Comparison of ENCODE assay signal across 4 cellular contexts in the genomic region with DNA sequence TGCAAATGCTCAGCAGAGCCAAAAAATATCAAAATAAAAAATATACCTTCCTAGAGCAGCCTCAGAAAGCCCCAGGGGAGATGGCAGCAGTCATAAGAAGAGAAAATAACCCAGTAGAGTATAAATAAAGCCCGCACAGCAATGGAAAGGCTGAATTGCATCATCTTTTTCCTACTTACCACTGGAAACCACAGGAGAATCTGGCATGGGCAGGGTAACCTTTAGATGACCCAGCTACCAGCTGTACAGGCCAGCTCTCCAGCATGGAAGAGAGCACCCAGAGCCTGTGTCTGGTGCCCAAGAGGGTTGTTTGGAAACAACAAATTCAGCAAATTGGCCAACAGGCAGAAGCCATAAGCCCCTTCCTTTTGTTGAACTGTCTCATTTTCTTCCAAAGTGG.
TF ChIP-seq lines count a peak whose summit lies in the region.

No MANE protein-coding gene starts in this region.

TF ChIP-seq in liver, 16 proteins besides CTCF, POLR2A, EP300 and RAD21 (continues in another document):
- TF ChIP-seq, protein P1, sequence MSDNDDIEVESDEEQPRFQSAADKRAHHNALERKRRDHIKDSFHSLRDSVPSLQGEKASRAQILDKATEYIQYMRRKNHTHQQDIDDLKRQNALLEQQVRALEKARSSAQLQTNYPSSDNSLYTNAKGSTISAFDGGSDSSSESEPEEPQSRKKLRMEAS (IDR thresholded peaks at IDR 0.05) = peak; percentile 23
- TF ChIP-seq, protein P2, sequence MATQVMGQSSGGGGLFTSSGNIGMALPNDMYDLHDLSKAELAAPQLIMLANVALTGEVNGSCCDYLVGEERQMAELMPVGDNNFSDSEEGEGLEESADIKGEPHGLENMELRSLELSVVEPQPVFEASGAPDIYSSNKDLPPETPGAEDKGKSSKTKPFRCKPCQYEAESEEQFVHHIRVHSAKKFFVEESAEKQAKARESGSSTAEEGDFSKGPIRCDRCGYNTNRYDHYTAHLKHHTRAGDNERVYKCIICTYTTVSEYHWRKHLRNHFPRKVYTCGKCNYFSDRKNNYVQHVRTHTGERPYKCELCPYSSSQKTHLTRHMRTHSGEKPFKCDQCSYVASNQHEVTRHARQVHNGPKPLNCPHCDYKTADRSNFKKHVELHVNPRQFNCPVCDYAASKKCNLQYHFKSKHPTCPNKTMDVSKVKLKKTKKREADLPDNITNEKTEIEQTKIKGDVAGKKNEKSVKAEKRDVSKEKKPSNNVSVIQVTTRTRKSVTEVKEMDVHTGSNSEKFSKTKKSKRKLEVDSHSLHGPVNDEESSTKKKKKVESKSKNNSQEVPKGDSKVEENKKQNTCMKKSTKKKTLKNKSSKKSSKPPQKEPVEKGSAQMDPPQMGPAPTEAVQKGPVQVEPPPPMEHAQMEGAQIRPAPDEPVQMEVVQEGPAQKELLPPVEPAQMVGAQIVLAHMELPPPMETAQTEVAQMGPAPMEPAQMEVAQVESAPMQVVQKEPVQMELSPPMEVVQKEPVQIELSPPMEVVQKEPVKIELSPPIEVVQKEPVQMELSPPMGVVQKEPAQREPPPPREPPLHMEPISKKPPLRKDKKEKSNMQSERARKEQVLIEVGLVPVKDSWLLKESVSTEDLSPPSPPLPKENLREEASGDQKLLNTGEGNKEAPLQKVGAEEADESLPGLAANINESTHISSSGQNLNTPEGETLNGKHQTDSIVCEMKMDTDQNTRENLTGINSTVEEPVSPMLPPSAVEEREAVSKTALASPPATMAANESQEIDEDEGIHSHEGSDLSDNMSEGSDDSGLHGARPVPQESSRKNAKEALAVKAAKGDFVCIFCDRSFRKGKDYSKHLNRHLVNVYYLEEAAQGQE (IDR thresholded peaks at IDR 0.05) = peak; percentile 80
- peak; percentile 55 for TF ChIP-seq SP1 (IDR thresholded peaks at IDR 0.05)
- TF ChIP-seq, protein P3, sequence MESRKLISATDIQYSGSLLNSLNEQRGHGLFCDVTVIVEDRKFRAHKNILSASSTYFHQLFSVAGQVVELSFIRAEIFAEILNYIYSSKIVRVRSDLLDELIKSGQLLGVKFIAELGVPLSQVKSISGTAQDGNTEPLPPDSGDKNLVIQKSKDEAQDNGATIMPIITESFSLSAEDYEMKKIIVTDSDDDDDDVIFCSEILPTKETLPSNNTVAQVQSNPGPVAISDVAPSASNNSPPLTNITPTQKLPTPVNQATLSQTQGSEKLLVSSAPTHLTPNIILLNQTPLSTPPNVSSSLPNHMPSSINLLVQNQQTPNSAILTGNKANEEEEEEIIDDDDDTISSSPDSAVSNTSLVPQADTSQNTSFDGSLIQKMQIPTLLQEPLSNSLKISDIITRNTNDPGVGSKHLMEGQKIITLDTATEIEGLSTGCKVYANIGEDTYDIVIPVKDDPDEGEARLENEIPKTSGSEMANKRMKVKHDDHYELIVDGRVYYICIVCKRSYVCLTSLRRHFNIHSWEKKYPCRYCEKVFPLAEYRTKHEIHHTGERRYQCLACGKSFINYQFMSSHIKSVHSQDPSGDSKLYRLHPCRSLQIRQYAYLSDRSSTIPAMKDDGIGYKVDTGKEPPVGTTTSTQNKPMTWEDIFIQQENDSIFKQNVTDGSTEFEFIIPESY (IDR thresholded peaks at IDR 0.05) = no peak
- TF ChIP-seq HNF4A (conservative IDR thresholded peaks at IDR 0.05) = peak; percentile 42 to 47

TF ChIP-seq in HepG2, 621 proteins besides CTCF, POLR2A, EP300 and RAD21 (continued from another document and continues in another):
- TF ChIP-seq ADNP (CRISPR knock-in tag; IDR thresholded peaks at IDR 0.05) = no peak
- no peak for TF ChIP-seq GATAD1 (CRISPR knock-in tag; IDR thresholded peaks at IDR 0.05)
- no peak for TF ChIP-seq ZSCAN30 (CRISPR knock-in tag; IDR thresholded peaks at IDR 0.05)
- TF ChIP-seq TSC22D2 (CRISPR knock-in tag; IDR thresholded peaks at IDR 0.05; ENCODE audit: borderline replicate concordance) = no peak
- no peak for TF ChIP-seq U2AF2 (IDR thresholded peaks at IDR 0.05; ENCODE audit: low read depth, low read length)
- TF ChIP-seq KMT2A (CRISPR knock-in tag; IDR thresholded peaks at IDR 0.05) = no peak
- TF ChIP-seq, protein P4, sequence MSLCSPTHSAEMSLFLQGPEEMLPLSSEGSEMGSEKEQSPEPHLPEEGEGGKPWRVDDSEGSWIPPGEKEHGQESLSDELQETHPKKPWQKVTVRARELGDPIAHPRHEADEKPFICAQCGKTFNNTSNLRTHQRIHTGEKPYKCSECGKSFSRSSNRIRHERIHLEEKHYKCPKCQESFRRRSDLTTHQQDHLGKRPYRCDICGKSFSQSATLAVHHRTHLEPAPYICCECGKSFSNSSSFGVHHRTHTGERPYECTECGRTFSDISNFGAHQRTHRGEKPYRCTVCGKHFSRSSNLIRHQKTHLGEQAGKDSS (CRISPR knock-in tag; IDR thresholded peaks at IDR 0.05; ENCODE audit: borderline replicate concordance, low read depth) = no peak
- TF ChIP-seq, protein P5, sequence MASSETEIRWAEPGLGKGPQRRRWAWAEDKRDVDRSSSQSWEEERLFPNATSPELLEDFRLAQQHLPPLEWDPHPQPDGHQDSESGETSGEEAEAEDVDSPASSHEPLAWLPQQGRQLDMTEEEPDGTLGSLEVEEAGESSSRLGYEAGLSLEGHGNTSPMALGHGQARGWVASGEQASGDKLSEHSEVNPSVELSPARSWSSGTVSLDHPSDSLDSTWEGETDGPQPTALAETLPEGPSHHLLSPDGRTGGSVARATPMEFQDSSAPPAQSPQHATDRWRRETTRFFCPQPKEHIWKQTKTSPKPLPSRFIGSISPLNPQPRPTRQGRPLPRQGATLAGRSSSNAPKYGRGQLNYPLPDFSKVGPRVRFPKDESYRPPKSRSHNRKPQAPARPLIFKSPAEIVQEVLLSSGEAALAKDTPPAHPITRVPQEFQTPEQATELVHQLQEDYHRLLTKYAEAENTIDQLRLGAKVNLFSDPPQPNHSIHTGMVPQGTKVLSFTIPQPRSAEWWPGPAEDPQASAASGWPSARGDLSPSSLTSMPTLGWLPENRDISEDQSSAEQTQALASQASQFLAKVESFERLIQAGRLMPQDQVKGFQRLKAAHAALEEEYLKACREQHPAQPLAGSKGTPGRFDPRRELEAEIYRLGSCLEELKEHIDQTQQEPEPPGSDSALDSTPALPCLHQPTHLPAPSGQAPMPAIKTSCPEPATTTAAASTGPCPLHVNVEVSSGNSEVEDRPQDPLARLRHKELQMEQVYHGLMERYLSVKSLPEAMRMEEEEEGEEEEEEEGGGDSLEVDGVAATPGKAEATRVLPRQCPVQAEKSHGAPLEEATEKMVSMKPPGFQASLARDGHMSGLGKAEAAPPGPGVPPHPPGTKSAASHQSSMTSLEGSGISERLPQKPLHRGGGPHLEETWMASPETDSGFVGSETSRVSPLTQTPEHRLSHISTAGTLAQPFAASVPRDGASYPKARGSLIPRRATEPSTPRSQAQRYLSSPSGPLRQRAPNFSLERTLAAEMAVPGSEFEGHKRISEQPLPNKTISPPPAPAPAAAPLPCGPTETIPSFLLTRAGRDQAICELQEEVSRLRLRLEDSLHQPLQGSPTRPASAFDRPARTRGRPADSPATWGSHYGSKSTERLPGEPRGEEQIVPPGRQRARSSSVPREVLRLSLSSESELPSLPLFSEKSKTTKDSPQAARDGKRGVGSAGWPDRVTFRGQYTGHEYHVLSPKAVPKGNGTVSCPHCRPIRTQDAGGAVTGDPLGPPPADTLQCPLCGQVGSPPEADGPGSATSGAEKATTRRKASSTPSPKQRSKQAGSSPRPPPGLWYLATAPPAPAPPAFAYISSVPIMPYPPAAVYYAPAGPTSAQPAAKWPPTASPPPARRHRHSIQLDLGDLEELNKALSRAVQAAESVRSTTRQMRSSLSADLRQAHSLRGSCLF (CRISPR knock-in tag; IDR thresholded peaks at IDR 0.05; ENCODE audit: borderline replicate concordance) = no peak
- no peak for TF ChIP-seq CCDC6 (CRISPR knock-in tag; IDR thresholded peaks at IDR 0.05)

TF ChIP-seq in HEK293, 187 proteins besides CTCF, POLR2A, EP300 and RAD21 (continued from another document):
- peak; percentile 31; the same call in 1 of the 2 replicates for TF ChIP-seq ZNF335 (tag by site-specific recombination; conservative IDR thresholded peaks at IDR 0.05)
- no peak for TF ChIP-seq ZNF121 (tag by site-specific recombination; IDR thresholded peaks at IDR 0.05)

TF ChIP-seq in K562, 482 proteins besides CTCF, POLR2A, EP300 and RAD21 (continued from another document):
- no peak for TF ChIP-seq BCL6 (CRISPR knock-in tag; IDR thresholded peaks at IDR 0.05)
- TF ChIP-seq, protein P6, sequence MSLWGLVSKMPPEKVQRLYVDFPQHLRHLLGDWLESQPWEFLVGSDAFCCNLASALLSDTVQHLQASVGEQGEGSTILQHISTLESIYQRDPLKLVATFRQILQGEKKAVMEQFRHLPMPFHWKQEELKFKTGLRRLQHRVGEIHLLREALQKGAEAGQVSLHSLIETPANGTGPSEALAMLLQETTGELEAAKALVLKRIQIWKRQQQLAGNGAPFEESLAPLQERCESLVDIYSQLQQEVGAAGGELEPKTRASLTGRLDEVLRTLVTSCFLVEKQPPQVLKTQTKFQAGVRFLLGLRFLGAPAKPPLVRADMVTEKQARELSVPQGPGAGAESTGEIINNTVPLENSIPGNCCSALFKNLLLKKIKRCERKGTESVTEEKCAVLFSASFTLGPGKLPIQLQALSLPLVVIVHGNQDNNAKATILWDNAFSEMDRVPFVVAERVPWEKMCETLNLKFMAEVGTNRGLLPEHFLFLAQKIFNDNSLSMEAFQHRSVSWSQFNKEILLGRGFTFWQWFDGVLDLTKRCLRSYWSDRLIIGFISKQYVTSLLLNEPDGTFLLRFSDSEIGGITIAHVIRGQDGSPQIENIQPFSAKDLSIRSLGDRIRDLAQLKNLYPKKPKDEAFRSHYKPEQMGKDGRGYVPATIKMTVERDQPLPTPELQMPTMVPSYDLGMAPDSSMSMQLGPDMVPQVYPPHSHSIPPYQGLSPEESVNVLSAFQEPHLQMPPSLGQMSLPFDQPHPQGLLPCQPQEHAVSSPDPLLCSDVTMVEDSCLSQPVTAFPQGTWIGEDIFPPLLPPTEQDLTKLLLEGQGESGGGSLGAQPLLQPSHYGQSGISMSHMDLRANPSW (CRISPR knock-in tag; IDR thresholded peaks at IDR 0.05) = no peak
- TF ChIP-seq CEBPG (CRISPR knock-in tag; IDR thresholded peaks at IDR 0.05) = no peak
- TF ChIP-seq CEBPG (tag; conservative IDR thresholded peaks at IDR 0.05 in 1 of 2, IDR thresholded peaks at IDR 0.05 in 1 of 2) = peak; percentile 37 to 68; a peak in 2 of 4 replicates
- TF ChIP-seq, protein P7, sequence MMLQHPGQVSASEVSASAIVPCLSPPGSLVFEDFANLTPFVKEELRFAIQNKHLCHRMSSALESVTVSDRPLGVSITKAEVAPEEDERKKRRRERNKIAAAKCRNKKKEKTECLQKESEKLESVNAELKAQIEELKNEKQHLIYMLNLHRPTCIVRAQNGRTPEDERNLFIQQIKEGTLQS (IDR thresholded peaks at IDR 0.05) = 0 out of 2 replicates have a peak, but pooled peaks have one; percentile 11
- TF ChIP-seq, protein P7 (CRISPR knock-in tag; conservative IDR thresholded peaks at IDR 0.05) = no peak
